ENCODE assay signal across 8 cellular contexts in genomic region chr16:56999409-57000270, GRCh38. TPM values are rescaled to one million over a fixed set of nuclear protein-coding genes. Genes with fewer than 3 reads are reported as not detected.
A peak's percentile ranks its signal among the peaks of the same experiment; 100 is the strongest.
DNase-seq lines count a peak whose midpoint lies in the region; ATAC-seq, FAIRE-seq and TF ChIP-seq lines count a peak whose summit lies in the region.

No MANE protein-coding gene starts in this region.

- no TSS peak for BruUV-seq in endothelial cell of umbilical vein (replicated peaks; lab: Mats Ljungman, UMichigan)

- H3K27ac Mint-ChIP-seq in WTC11, result no peak overlapping the region

- H3K27ac ChIP-seq in RWPE1 (peak overlapping the region; percentile 51), endothelial cell of umbilical vein (ENCODE audit: insufficient read depth, low read depth, low read length) (peak overlapping the region; percentile 85), smooth muscle cell (ENCODE audit: low read depth) (peak overlapping the region; percentile 73), kidney (ENCODE audit: low read depth in 2 of 2, low read length in 2 of 2) (peak overlapping the region in 1 of 2 donors; percentile 59)

- no peak for ATAC-seq in WTC11

- TF ChIP-seq POLR2A in GM18526 (IDR thresholded peaks at IDR 0.05; ENCODE audit: extremely low read depth, insufficient read length) (peak; percentile 18), endothelial cell of umbilical vein (IDR thresholded peaks at IDR 0.05; ENCODE audit: low read depth, low read length) (no peak)

- H3K9me1 ChIP-seq in endothelial cell of umbilical vein (replicated peaks; ENCODE audit: control insufficient read depth, extremely low read depth, insufficient read depth, low read length), result no peaks in the 10 kb centered on the region

- H3K36me3 Mint-ChIP-seq in WTC11, result no peaks in the 10 kb centered on the region

- H3K9ac ChIP-seq in endothelial cell of umbilical vein (replicated peaks; ENCODE audit: extremely low read depth, insufficient read depth, low read length) (no peak overlapping the region), smooth muscle cell (ENCODE audit: low read depth) (no peak overlapping the region), kidney (ENCODE audit: low read length in 2 of 2) (no peak overlapping the region)

- intact Hi-C loops in endothelial cell of umbilical vein (cut with micrococcal nuclease), result no loop called here
- intact Hi-C loops in kidney (cut with DNase I), result no loop called here

- no peaks in the 10 kb centered on the region for H3K79me2 ChIP-seq in endothelial cell of umbilical vein (ENCODE audit: control insufficient read depth, insufficient read depth, low read length)
- no peaks in the 10 kb centered on the region for H3K79me2 ChIP-seq in smooth muscle cell (ENCODE audit: low read depth)

- no peak for DNase-seq in RWPE1 (ENCODE audit: low spot score)
- DNase-seq in endothelial cell of umbilical vein (ENCODE audit: low read depth, low spot score), result no peak
- no peak for DNase-seq in smooth muscle cell (lab: John Stamatoyannopoulos, UW; ENCODE audit: unreplicated experiment)
- no peak for DNase-seq in WTC11 (ENCODE audit: low spot score)
- DNase-seq in HTR-8/SVneo (ENCODE audit: insufficient read length, low spot score), result no peak
- no peak for DNase-seq in kidney
- DNase-seq in NCI-H1694 treated with DMSO at 0.1 percent for 48 hours (lab: John Stamatoyannopoulos, UW), result no peak

- H3K4me1 Mint-ChIP-seq in WTC11, result peaks cover 8% of the 10 kb centered on the region

- no peaks in the 10 kb centered on the region for H3K9me3 ChIP-seq in endothelial cell of umbilical vein (replicated peaks; ENCODE audit: control insufficient read depth, insufficient read depth, low read length)
- H3K9me3 ChIP-seq in smooth muscle cell (replicated peaks; ENCODE audit: low read depth), result no peaks in the 10 kb centered on the region
- no peaks in the 10 kb centered on the region for H3K9me3 ChIP-seq in kidney (ENCODE audit: control insufficient read depth in 1 of 2, low read length in 2 of 2)

- TF ChIP-seq CTCF in RWPE1 (conservative IDR thresholded peaks at IDR 0.05; ENCODE audit: low read depth) (no peak), endothelial cell of umbilical vein (IDR thresholded peaks at IDR 0.05; ENCODE audit: extremely low read depth in 1 of 2, insufficient read depth in 1 of 2, low read depth in 1 of 2, low read length in 2 of 2) (no peak), smooth muscle cell (IDR thresholded peaks at IDR 0.05; ENCODE audit: borderline replicate concordance, insufficient read depth, poor library complexity, severe bottlenecking) (no peak), WTC11 (IDR thresholded peaks at IDR 0.05) (no peak), kidney (IDR thresholded peaks at IDR 0.05; ENCODE audit: borderline replicate concordance, extremely low read depth, insufficient read depth) (no peak)

- H3K4me3 Mint-ChIP-seq in WTC11, result no peak overlapping the region

- CTCF ChIA-PET in RWPE1 (lab: Yijun Ruan, JAX) (interaction anchor here (0.6 kb wide), 2 partner anchors 36 to 151 kb away, joined by 4 read pairs; no protein-coding TSS in a partner anchor), endothelial cell of umbilical vein (lab: Charles Lee) (interaction anchor here (0.8 to 1.2 kb wide), 4 partner anchors 10 to 46 kb away, joined by 3 to 7 read pairs (median 4); partner anchors contain the start of gene NLRC5), WTC11 (lab: Charles Lee) (interaction anchor here (1.1 kb wide), 1 partner anchor 35 kb away, joined by 4 read pairs; no protein-coding TSS in a partner anchor)

- dilution Hi-C loops in endothelial cell of umbilical vein (cut with MboI; ENCODE audit: extremely low pct_ligation_motif_present, low sequenced_read_pairs), result no loop called here

- H3K4me2 ChIP-seq in endothelial cell of umbilical vein (ENCODE audit: insufficient read depth, low read length) (no peak overlapping the region), smooth muscle cell (peak overlapping the region; percentile 55)

- H3K4me3 ChIP-seq in endothelial cell of umbilical vein (replicated peaks in 1 of 3; ENCODE audit: insufficient read depth in 1 of 3, low read depth in 1 of 3, low read length in 3 of 3) (no peak overlapping the region), smooth muscle cell (no peak overlapping the region), kidney (ENCODE audit: low read length in 2 of 2) (no peak overlapping the region)

- no peaks in the 10 kb centered on the region for H3K36me3 ChIP-seq in endothelial cell of umbilical vein (ENCODE audit: control insufficient read depth in 2 of 2, extremely low read depth in 1 of 2, insufficient read depth in 2 of 2, low read length in 2 of 2)
- H3K36me3 ChIP-seq in smooth muscle cell (ENCODE audit: low read depth), result no peaks in the 10 kb centered on the region
- no peaks in the 10 kb centered on the region for H3K36me3 ChIP-seq in kidney (ENCODE audit: control insufficient read depth in 1 of 2, insufficient read depth in 2 of 2, low read length in 2 of 2)

- POLR2A ChIA-PET in RWPE1 (lab: Yijun Ruan, JAX; ENCODE audit: low non-redundant PET), result no interaction called here
- POLR2A ChIA-PET in endothelial cell of umbilical vein (lab: Charles Lee), result interaction anchor here (1.1 kb wide), 1 partner anchor 10 kb away, joined by 5 read pairs; the partner anchor contains the start of gene NLRC5
- POLR2A ChIA-PET in WTC11 (lab: Charles Lee), result interaction anchor here (0.6 kb wide), 1 partner anchor 248 kb away, joined by 4 read pairs; no protein-coding TSS in a partner anchor

- FAIRE-seq in endothelial cell of umbilical vein (lab: Jason Lieb, UNC), result no peak
- FAIRE-seq in HTR-8/SVneo (lab: Jason Lieb, UNC), result no peak
- FAIRE-seq in kidney (lab: Jason Lieb, UNC), result no peak

- peaks cover 5% of the 10 kb centered on the region; the same call in 1 of the 2 replicates for H3K9me3 Mint-ChIP-seq in WTC11

- no peaks in the 10 kb centered on the region for H3F3A ChIP-seq in smooth muscle cell (ENCODE audit: low read depth)

- WGBS in smooth muscle cell (ENCODE audit: low lambda C conversion rate), result 88% methylated on average over 11 of the region's 11 CpGs

- H4K20me1 ChIP-seq in endothelial cell of umbilical vein (replicated peaks; ENCODE audit: control insufficient read depth, extremely low read depth, insufficient read depth, low read length) (no peaks in the 10 kb centered on the region), smooth muscle cell (ENCODE audit: low read depth) (no peaks in the 10 kb centered on the region)

- peaks cover 11% of the 10 kb centered on the region; the same call in 1 of the 2 replicates for H3K27me3 Mint-ChIP-seq in WTC11 (ENCODE audit: low read depth)

- no peak overlapping the region for H2AFZ ChIP-seq in endothelial cell of umbilical vein (ENCODE audit: low read depth, low read length)
- no peak overlapping the region for H2AFZ ChIP-seq in smooth muscle cell (ENCODE audit: low read depth)

- peaks cover 14% of the 10 kb centered on the region for H3K4me1 ChIP-seq in endothelial cell of umbilical vein (ENCODE audit: control insufficient read depth, extremely low read depth, insufficient read depth, low read length)
- H3K4me1 ChIP-seq in smooth muscle cell (ENCODE audit: low read depth), result no peaks in the 10 kb centered on the region
- peaks cover 0 to 9% of the 10 kb centered on the region in 2 donors for H3K4me1 ChIP-seq in kidney (ENCODE audit: control insufficient read depth in 1 of 2, insufficient read depth in 1 of 2, low read depth in 1 of 2, low read length in 2 of 2)

- no peaks in the 10 kb centered on the region for H3K27me3 ChIP-seq in endothelial cell of umbilical vein (ENCODE audit: control insufficient read depth in 2 of 2, insufficient read depth in 2 of 2, low read length in 2 of 2)
- no peaks in the 10 kb centered on the region for H3K27me3 ChIP-seq in smooth muscle cell (ENCODE audit: low read depth)

TF ChIP-seq in endothelial cell of umbilical vein, 7 proteins besides CTCF, POLR2A, EP300 and RAD21 (continues in another document):
- TF ChIP-seq EZH2 (IDR thresholded peaks at IDR 0.05; ENCODE audit: borderline replicate concordance, low read depth, low read length, severe bottlenecking) (no peak), GATA2 (IDR thresholded peaks at IDR 0.05; ENCODE audit: insufficient read depth, insufficient read length, low read depth, low read length) (no peak), JUN (IDR thresholded peaks at IDR 0.05; ENCODE audit: borderline replicate concordance, insufficient read depth, insufficient read length, low read depth) (no peak)

RNA-seq across cellular contexts. Expression of gene NLRC5, which starts 10.3 kb away (rescaled TPM):
- total RNA-seq in endothelial cell of umbilical vein (20.1 and 26.3 TPM in 2 replicates), smooth muscle cell (3.5 and 21.4 TPM in 2 replicates), WTC11 (2021) (2.6 to 2.8 TPM (median 2.7 TPM) in 3 replicates), kidney (55.6 TPM)
- polyA plus RNA-seq in endothelial cell of umbilical vein (7.4 and 8.0 TPM in 2 replicates), smooth muscle cell (4.2 and 5.8 TPM in 2 replicates), kidney (ENCODE audit: insufficient read depth, low read depth, low replicate concordance) (7.1 TPM)
- 5.1 and 5.7 TPM in 2 replicates for polyA plus RNA-seq in endothelial cell of umbilical vein (2011; cell fraction: cytosol; rRNA removed)
- polyA plus RNA-seq in endothelial cell of umbilical vein (2011; cell fraction: nucleus; rRNA removed), result 33.9 and 47.2 TPM in 2 replicates
- polyA plus RNA-seq in endothelial cell of umbilical vein (2012), result 11.6 and 14.4 TPM in 2 replicates
- polyA minus RNA-seq in endothelial cell of umbilical vein, result 14.2 and 18.8 TPM in 2 replicates
- polyA minus RNA-seq in endothelial cell of umbilical vein (2011; cell fraction: cytosol; rRNA and poly(A)+ RNA removed), result 17.2 TPM
- 33.6 and 37.9 TPM in 2 replicates for polyA minus RNA-seq in endothelial cell of umbilical vein (2011; cell fraction: nucleus; rRNA and poly(A)+ RNA removed)

RNA-seq across cellular contexts. Expression of gene CETP, which starts 37.9 kb away (rescaled TPM):
- total RNA-seq in endothelial cell of umbilical vein, result 2.8 and 3.3 TPM in 2 replicates
- 1.9 and 2.2 TPM in 2 replicates for polyA plus RNA-seq in endothelial cell of umbilical vein
- polyA plus RNA-seq in endothelial cell of umbilical vein (2011; cell fraction: cytosol; rRNA removed), result 1.8 and 2.2 TPM in 2 replicates
- 1.6 and 1.9 TPM in 2 replicates for polyA plus RNA-seq in endothelial cell of umbilical vein (2011; cell fraction: nucleus; rRNA removed)
- 0.30 and 0.75 TPM in 2 replicates for polyA plus RNA-seq in endothelial cell of umbilical vein (2012)
- polyA minus RNA-seq in endothelial cell of umbilical vein, result 1.1 and 2.3 TPM in 2 replicates
- polyA minus RNA-seq in endothelial cell of umbilical vein (2011; cell fraction: cytosol; rRNA and poly(A)+ RNA removed), result not detected
- 0.24 and 0.38 TPM in 2 replicates for polyA minus RNA-seq in endothelial cell of umbilical vein (2011; cell fraction: nucleus; rRNA and poly(A)+ RNA removed)
- total RNA-seq in smooth muscle cell, result not detected in 2 replicates
- 0.22 TPM in 1 of 2 replicates, not detected in the other for polyA plus RNA-seq in smooth muscle cell
- not detected in 3 replicates for total RNA-seq in WTC11 (2021)
- total RNA-seq in kidney, result 1.3 TPM
- 2.1 TPM for polyA plus RNA-seq in kidney (ENCODE audit: insufficient read depth, low read depth, low replicate concordance)
